ENCODE assay signal across 21 cellular contexts in genomic region chr20:62052336-62052841, GRCh38. TPM values are rescaled to one million over a fixed set of nuclear protein-coding genes. Genes with fewer than 3 reads are reported as not detected.
DNase-seq lines count a peak whose midpoint lies in the region; ATAC-seq and TF ChIP-seq lines count a peak whose summit lies in the region.
"Had no signal": no experiment of that assay in that cellular context is flagged by ENCODE, and none has a peak within 500 bp of the region (broad histone marks: within the 10 kb centered on the region; RNA-seq: fewer than 3 reads in every experiment).

No MANE protein-coding gene starts in this region.

- CTCF ChIA-PET in WTC11 (lab: Charles Lee) = interaction anchor here (1.2 kb wide), 1 partner anchor 41 kb away, joined by 3 read pairs; no protein-coding TSS in a partner anchor

- H3K9me3 ChIP-seq in lower lobe of right lung (no peaks in the 10 kb centered on the region), upper lobe of right lung (no peaks in the 10 kb centered on the region)
- H3K9me3 ChIP-seq: Caco-2, SJCRH30 had no signal

- no peaks in the 10 kb centered on the region for H3K9me3 Mint-ChIP-seq in stimulated activated naive CD8-positive, alpha-beta T cell treated with anti-CD3 and anti-CD28 coated beads, Interleukin-15, amount 100 ng/mL, for 72 hours
- H3K9me3 Mint-ChIP-seq in WTC11 = no peaks in the 10 kb centered on the region

- intact Hi-C loops in lower lobe of right lung (cut with DNase I) (no loop called here), upper lobe of right lung (cut with DNase I) (no loop called here)

- H3K27ac ChIP-seq in lower lobe of right lung (no peak overlapping the region), upper lobe of right lung (no peak overlapping the region)
- H3K27ac ChIP-seq: SJCRH30 had no signal

- H3K27ac Mint-ChIP-seq in stimulated activated naive CD8-positive, alpha-beta T cell treated with anti-CD3 and anti-CD28 coated beads, Interleukin-15, amount 100 ng/mL, for 72 hours = peak overlapping the region in 1 of 2 donors; percentile 74
- peak overlapping the region; percentile 83 for H3K27ac Mint-ChIP-seq in WTC11

- H3K36me3 Mint-ChIP-seq in WTC11 = peaks cover 18% of the 10 kb centered on the region

- DNase-seq in stimulated activated naive CD8-positive, alpha-beta T cell treated with anti-CD3 and anti-CD28 coated beads, Interleukin-15, amount 100 ng/mL, for 72 hours = no peak
- DNase-seq in stimulated activated naive CD8-positive, alpha-beta T cell treated with anti-CD3 and anti-CD28 coated beads, Interleukin-15, Interleukin-2, amounts not matched to agents 100 U/mL and 50 U/mL, for 24 hours = no peak
- DNase-seq in WTC11 (ENCODE audit: low spot score) (no peak), lower lobe of right lung (peak; percentile 41), upper lobe of right lung (peak; percentile 31), NCI-H526 treated with DMSO at 0.1 percent for 48 hours (lab: John Stamatoyannopoulos, UW) (no peak)
- DNase-seq: ACHN, AML-193, EL, MV-4-11, NCI-H1417, NCI-H2029, NCI-H2171, NCI-H446, NCI-H774, RPMI8226, SJCRH30 had no signal

- H3K36me3 ChIP-seq in lower lobe of right lung = peaks cover 8% of the 10 kb centered on the region
- no peaks in the 10 kb centered on the region for H3K36me3 ChIP-seq in upper lobe of right lung
- H3K36me3 ChIP-seq: SJCRH30 had no signal

- POLR2A ChIA-PET in WTC11 (lab: Charles Lee) = interaction anchor here (0.5 kb wide), 1 partner anchor 31 kb away, joined by 3 read pairs; no protein-coding TSS in a partner anchor

- no peaks in the 10 kb centered on the region for H3K27me3 ChIP-seq in lower lobe of right lung (ENCODE audit: low read depth)
- no peaks in the 10 kb centered on the region for H3K27me3 ChIP-seq in upper lobe of right lung
- H3K27me3 ChIP-seq: SJCRH30 had no signal

- peak; percentile 44 for ATAC-seq in stimulated activated naive CD8-positive, alpha-beta T cell treated with anti-CD3 and anti-CD28 coated beads, Interleukin-15, amount 100 ng/mL, for 72 hours
- ATAC-seq in stimulated activated naive CD8-positive, alpha-beta T cell treated with anti-CD3 and anti-CD28 coated beads, Interleukin-15, Interleukin-2, amounts not matched to agents 100 U/mL and 50 U/mL, for 24 hours = no peak
- ATAC-seq in WTC11 (no peak), lower lobe of right lung (no peak), upper lobe of right lung (no peak), GM21381 (IDR thresholded peaks at IDR 0.05; ENCODE audit: unreplicated experiment) (no peak), GM18502 (IDR thresholded peaks at IDR 0.05; ENCODE audit: poor library complexity, unreplicated experiment) (no peak)
- ATAC-seq: K562 had no signal

- H3K27me3 Mint-ChIP-seq in stimulated activated naive CD8-positive, alpha-beta T cell treated with anti-CD3 and anti-CD28 coated beads, Interleukin-15, amount 100 ng/mL, for 72 hours = no peaks in the 10 kb centered on the region
- no peaks in the 10 kb centered on the region for H3K27me3 Mint-ChIP-seq in WTC11 (ENCODE audit: low read depth)

- H3K4me3 ChIP-seq in lower lobe of right lung (no peak overlapping the region), upper lobe of right lung (no peak overlapping the region)
- H3K4me3 ChIP-seq: K562, SJCRH30 had no signal

- TF ChIP-seq CTCF in WTC11 (IDR thresholded peaks at IDR 0.05) (no peak), lower lobe of right lung (IDR thresholded peaks at IDR 0.05) (no peak), upper lobe of right lung (IDR thresholded peaks at IDR 0.05) (no peak)

- H3K4me1 Mint-ChIP-seq in stimulated activated naive CD8-positive, alpha-beta T cell treated with anti-CD3 and anti-CD28 coated beads, Interleukin-15, amount 100 ng/mL, for 72 hours = peaks cover 62% of the 10 kb centered on the region
- H3K4me1 Mint-ChIP-seq in WTC11 = peaks cover 43% of the 10 kb centered on the region

- no peaks in the 10 kb centered on the region for H3K4me1 ChIP-seq in lower lobe of right lung
- no peaks in the 10 kb centered on the region for H3K4me1 ChIP-seq in upper lobe of right lung
- H3K4me1 ChIP-seq: Caco-2, SJCRH30 had no signal

- H3K4me3 Mint-ChIP-seq in stimulated activated naive CD8-positive, alpha-beta T cell treated with anti-CD3 and anti-CD28 coated beads, Interleukin-15, amount 100 ng/mL, for 72 hours = no peak overlapping the region
- no peak overlapping the region for H3K4me3 Mint-ChIP-seq in WTC11

TF ChIP-seq in WTC11, 78 proteins besides CTCF, POLR2A, EP300 and RAD21:
- TF ChIP-seq GRHL2 (CRISPR knock-in tag; IDR thresholded peaks at IDR 0.05; ENCODE audit: insufficient replicate concordance, severe bottlenecking) (no peak), ZNF281 (CRISPR knock-in tag; IDR thresholded peaks at IDR 0.05) (no peak), MAX (CRISPR knock-in tag; IDR thresholded peaks at IDR 0.05) (no peak), NFE2L1 (CRISPR knock-in tag; IDR thresholded peaks at IDR 0.05) (no peak), STAT6 (CRISPR knock-in tag; conservative IDR thresholded peaks at IDR 0.05; ENCODE audit: low read depth) (no peak), SMAD4 (CRISPR knock-in tag; IDR thresholded peaks at IDR 0.05) (no peak), USF1 (CRISPR knock-in tag; IDR thresholded peaks at IDR 0.05) (no peak), ZNF232 (CRISPR knock-in tag; IDR thresholded peaks at IDR 0.05) (no peak), GABPB1 (CRISPR knock-in tag; IDR thresholded peaks at IDR 0.05) (no peak), E2F1 (CRISPR knock-in tag; IDR thresholded peaks at IDR 0.05) (no peak)

RNA-seq across cellular contexts. Expression of gene TAF4, which starts 13.3 kb away (rescaled TPM):
- 31.0 to 34.4 TPM (median 33.7 TPM) in 3 replicates for total RNA-seq in WTC11 (2021)
- total RNA-seq in lower lobe of right lung = 17.6 TPM
- total RNA-seq in upper lobe of right lung = 19.6 TPM

Comparison
In these comparisons a context has a peak if more than half of its experiments do, and no peak if none do; other contexts are left out.
1. DNase-seq: peak in lower lobe of right lung (single experiment) and upper lobe of right lung (single experiment); none in stimulated activated naive CD8-positive, alpha-beta T cell treated with anti-CD3 and anti-CD28 coated beads, Interleukin-15, amount 100 ng/mL, for 72 hours (0 of 2), stimulated activated naive CD8-positive, alpha-beta T cell treated with anti-CD3 and anti-CD28 coated beads, Interleukin-15, Interleukin-2, amounts not matched to agents 100 U/mL and 50 U/mL, for 24 hours (single experiment), WTC11 (single experiment) and NCI-H526 treated with DMSO at 0.1 percent for 48 hours (single experiment).